In genomic region chr7:139230774-139231512, GRCh38 we compare ENCODE assay signal across 8 cellular contexts. TPM values are rescaled to one million over a fixed set of nuclear protein-coding genes. Genes with fewer than 3 reads are reported as not detected.
DNase-seq lines count a peak whose midpoint lies in the region; ATAC-seq and TF ChIP-seq lines count a peak whose summit lies in the region.

Gene UBN2, plus strand, starts transcription at chr7:139231237. Its CDS starts 248 bp downstream, at chr7:139231485.

- peak; percentile 94 for DNase-seq in GM12864 (ENCODE audit: low read depth)
- peak; percentile 97 to 99 (median 99) for DNase-seq in NCI-H1417 (lab: John Stamatoyannopoulos, UW)
- peak; percentile 79 to 94 for DNase-seq in SW 1271 (lab: John Stamatoyannopoulos, UW)
- peak; percentile 83 for DNase-seq in activated naive CD8-positive, alpha-beta T cell treated with anti-CD3 and anti-CD28 coated beads, Interleukin-2, amount 50 U/mL, for 16 hours (ENCODE audit: low read depth, low spot score)
- peak; percentile 97 to 98 for DNase-seq in cardiac muscle cell (ENCODE audit: low read depth in 1 of 2, low spot score in 1 of 2)
- DNase-seq in tibial nerve (ENCODE audit: low spot score in 2 of 2) = peak; percentile 88 to 91

- peak within 1 kb of the TSS; percentile 93 for H3K4me2 ChIP-seq in parathyroid adenoma (ENCODE audit: low read length)

- ATAC-seq in HG02759 (IDR thresholded peaks at IDR 0.05; ENCODE audit: unreplicated experiment) = peak; percentile 97

- H2AFZ ChIP-seq in parathyroid adenoma = peak within 1 kb of the TSS; percentile 83

- H3K27ac ChIP-seq in cardiac muscle cell (peak within 1 kb of the TSS; percentile 96), parathyroid adenoma (peak within 1 kb of the TSS; percentile 79), tibial nerve (peak within 1 kb of the TSS; percentile 84 to 95 (median 92))

- H3K79me2 ChIP-seq in parathyroid adenoma = peaks cover 11% of the 10 kb centered on the region

- TF ChIP-seq CTCF in GM12864 (IDR thresholded peaks at IDR 0.05; ENCODE audit: low read depth, low read length, missing control alignments) = no peak
- TF ChIP-seq CTCF in cardiac muscle cell (IDR thresholded peaks at IDR 0.05; ENCODE audit: low read depth, low read length) = no peak
- no peak for TF ChIP-seq CTCF in parathyroid adenoma (IDR thresholded peaks at IDR 0.05)
- TF ChIP-seq CTCF in tibial nerve (IDR thresholded peaks at IDR 0.05) = peak in 2 of 5 experiments; percentile 13 to 25

- H3K4me3 ChIP-seq in GM12864 (ENCODE audit: low read depth, low read length) (peak within 1 kb of the TSS; percentile 65), cardiac muscle cell (peak within 1 kb of the TSS; percentile 99), parathyroid adenoma (ENCODE audit: low read depth, low read length) (peak within 1 kb of the TSS; percentile 99), tibial nerve (peak within 1 kb of the TSS; percentile 70 to 99 (median 90))

- WGBS in tibial nerve, 2 donors = 1% methylated on average over 61 to 62 of the region's 63 CpGs

- TF ChIP-seq POLR2A in tibial nerve (IDR thresholded peaks at IDR 0.05) = peak; percentile 38 to 76

- peak; percentile 89 to 95 for TF ChIP-seq EP300 in tibial nerve (IDR thresholded peaks at IDR 0.05)

- H3K9me3 ChIP-seq in cardiac muscle cell (ENCODE audit: low read depth) = no peaks in the 10 kb centered on the region
- H3K9me3 ChIP-seq in parathyroid adenoma (ENCODE audit: control insufficient read depth, low read length) = no peaks in the 10 kb centered on the region
- H3K9me3 ChIP-seq in tibial nerve = no peaks in the 10 kb centered on the region

- H3K4me1 ChIP-seq in cardiac muscle cell (ENCODE audit: low read depth) = peaks cover 9% of the 10 kb centered on the region
- peaks cover 2% of the 10 kb centered on the region for H3K4me1 ChIP-seq in parathyroid adenoma
- peaks cover 0 to 46% (median 10%) of the 10 kb centered on the region in 4 donors for H3K4me1 ChIP-seq in tibial nerve

- H3K27me3 ChIP-seq in cardiac muscle cell = no peaks in the 10 kb centered on the region
- no peaks in the 10 kb centered on the region for H3K27me3 ChIP-seq in parathyroid adenoma (ENCODE audit: control insufficient read depth, insufficient read depth, low read length)
- no peaks in the 10 kb centered on the region for H3K27me3 ChIP-seq in tibial nerve

- H3K36me3 ChIP-seq in cardiac muscle cell (no peaks in the 10 kb centered on the region), parathyroid adenoma (ENCODE audit: control insufficient read depth, insufficient read depth, low read length) (no peaks in the 10 kb centered on the region), tibial nerve (no peaks in the 10 kb centered on the region)

- H3K9ac ChIP-seq in parathyroid adenoma = peak within 1 kb of the TSS; percentile 43

RNA-seq across cellular contexts. Expression of gene UBN2, which starts in this region (rescaled TPM):
- 5.7 and 11.2 TPM in 2 replicates for total RNA-seq in cardiac muscle cell
- 4.7 and 5.5 TPM in 2 replicates for polyA plus RNA-seq in cardiac muscle cell
- total RNA-seq in tibial nerve = 10 to 100 TPM; 16.7 to 20.9 (median 19.2) TPM

Comparison
In these comparisons a context has a peak if more than half of its experiments do, and no peak if none do; other contexts are left out.
1. Peak in every context shown above with its lines: DNase-seq, ATAC-seq, H3K4me3 ChIP-seq and H3K27ac ChIP-seq.